In genomic region chr1:150963535-150964489, GRCh38 we compare ENCODE assay signal across 17 cellular contexts. TPM values are rescaled to one million over a fixed set of nuclear protein-coding genes. Genes with fewer than 3 reads are reported as not detected.
DNase-seq lines count a peak whose midpoint lies in the region; ATAC-seq and TF ChIP-seq lines count a peak whose summit lies in the region.
"Had no signal": no experiment of that assay in that cellular context is flagged by ENCODE, and none has a peak within 500 bp of the region (broad histone marks: within the 10 kb centered on the region; RNA-seq: fewer than 3 reads in every experiment).

No MANE protein-coding gene starts in this region.

- TF ChIP-seq CTCF in A673 (conservative IDR thresholded peaks at IDR 0.05; ENCODE audit: low read depth, low read length) (no peak), ovary (IDR thresholded peaks at IDR 0.05) (no peak)

- no peak for ATAC-seq in naive thymus-derived CD4-positive, alpha-beta T cell

- H3K27me3 ChIP-seq in A673 (replicated peaks; ENCODE audit: insufficient read depth, low read depth, low read length, poor library complexity), result no peaks in the 10 kb centered on the region
- no peaks in the 10 kb centered on the region for H3K27me3 ChIP-seq in CD8-positive, alpha-beta memory T cell (ENCODE audit: insufficient read depth, low read length, poor library complexity, severe bottlenecking)
- no peaks in the 10 kb centered on the region for H3K27me3 ChIP-seq in naive thymus-derived CD4-positive, alpha-beta T cell (ENCODE audit: control insufficient read depth in 2 of 2, insufficient read depth in 2 of 2, low read length in 2 of 2)
- no peaks in the 10 kb centered on the region for H3K27me3 ChIP-seq in ovary
- H3K27me3 ChIP-seq: neutrophil had no signal

- H3K27ac ChIP-seq in A673 (ENCODE audit: low read depth, low read length, poor library complexity, severe bottlenecking), result no peak overlapping the region
- H3K27ac ChIP-seq in CD8-positive, alpha-beta memory T cell (ENCODE audit: low read depth, low read length), result no peak overlapping the region
- no peak overlapping the region for H3K27ac ChIP-seq in naive thymus-derived CD4-positive, alpha-beta T cell (ENCODE audit: low read depth, low read length)
- no peak overlapping the region for H3K27ac ChIP-seq in ovary
- H3K27ac ChIP-seq: neutrophil had no signal

- CTCF ChIA-PET in A673 (lab: Charles Lee), result interaction anchor here (0.5 kb wide), 1 partner anchor 43 kb away, joined by 17 read pairs; no protein-coding TSS in a partner anchor
- CTCF ChIA-PET in CD8-positive, alpha-beta memory T cell (lab: Charles Lee), result interaction anchor here (0.7 kb wide), 1 partner anchor 10 kb away, joined by 3 read pairs; no protein-coding TSS in a partner anchor
- CTCF ChIA-PET in naive thymus-derived CD4-positive, alpha-beta T cell (lab: Charles Lee), result interaction anchor here (0.6 kb wide), 1 partner anchor 136 kb away, joined by 3 read pairs; no protein-coding TSS in a partner anchor

- TSS peak; percentile 14 for BruUV-seq in A673 (replicated peaks; lab: Mats Ljungman, UMichigan)

- intact Hi-C loops in A673 (cut with micrococcal nuclease; ENCODE audit: unreplicated experiment), result no loop called here
- intact Hi-C loops in naive thymus-derived CD4-positive, alpha-beta T cell (cut with micrococcal nuclease), result loop anchor here in 1 of 2 donors (5.0 kb wide), 1 partner anchor 38 kb away; no protein-coding TSS in a partner anchor
- intact Hi-C loops in ovary (cut with DNase I), result no loop called here

- POLR2A ChIA-PET in A673 (lab: Charles Lee; ENCODE audit: low non-redundant PET), result no interaction called here
- POLR2A ChIA-PET in CD8-positive, alpha-beta memory T cell (lab: Charles Lee), result no interaction called here
- POLR2A ChIA-PET in naive thymus-derived CD4-positive, alpha-beta T cell (lab: Charles Lee), result interaction anchor here (0.9 to 1.4 kb wide), 2 partner anchors 10 to 12 kb away, joined by 3 read pairs; no protein-coding TSS in a partner anchor

- no peaks in the 10 kb centered on the region for H3K9me3 Mint-ChIP-seq in CD8-positive, alpha-beta memory T cell
- no peaks in the 10 kb centered on the region for H3K9me3 Mint-ChIP-seq in activated naive CD8-positive, alpha-beta T cell treated with anti-CD3 and anti-CD28 coated beads for 36 hours
- H3K9me3 Mint-ChIP-seq in naive thymus-derived CD4-positive, alpha-beta T cell, result no peaks in the 10 kb centered on the region

- peaks cover under 1 to 3% (median 2%) of the 10 kb centered on the region in 3 donors for H3K4me1 Mint-ChIP-seq in CD8-positive, alpha-beta memory T cell
- H3K4me1 Mint-ChIP-seq in activated naive CD8-positive, alpha-beta T cell treated with anti-CD3 and anti-CD28 coated beads for 36 hours, result peaks cover 5% of the 10 kb centered on the region
- H3K4me1 Mint-ChIP-seq in naive thymus-derived CD4-positive, alpha-beta T cell, result peaks cover 0 to 12% (median 2%) of the 10 kb centered on the region in 7 donors

- peak overlapping the region in 6 of 8 donors; percentile 41 to 83 (median 56) for H3K27ac Mint-ChIP-seq in CD8-positive, alpha-beta memory T cell
- H3K27ac Mint-ChIP-seq in activated naive CD8-positive, alpha-beta T cell treated with anti-CD3 and anti-CD28 coated beads for 36 hours, result peak overlapping the region; percentile 7
- peak overlapping the region in 8 of 9 donors; percentile 18 to 79 (median 68) for H3K27ac Mint-ChIP-seq in naive thymus-derived CD4-positive, alpha-beta T cell

- 81 to 85% (median 83%) methylated on average over 15 of the region's 15 CpGs for WGBS in ovary, 3 donors

- no peak overlapping the region for H3K4me3 Mint-ChIP-seq in CD8-positive, alpha-beta memory T cell
- no peak overlapping the region for H3K4me3 Mint-ChIP-seq in activated naive CD8-positive, alpha-beta T cell treated with anti-CD3 and anti-CD28 coated beads for 36 hours
- no peak overlapping the region for H3K4me3 Mint-ChIP-seq in naive thymus-derived CD4-positive, alpha-beta T cell

- H3K27me3 Mint-ChIP-seq in CD8-positive, alpha-beta memory T cell, result no peaks in the 10 kb centered on the region
- no peaks in the 10 kb centered on the region for H3K27me3 Mint-ChIP-seq in activated naive CD8-positive, alpha-beta T cell treated with anti-CD3 and anti-CD28 coated beads for 36 hours
- no peaks in the 10 kb centered on the region for H3K27me3 Mint-ChIP-seq in naive thymus-derived CD4-positive, alpha-beta T cell

- no peaks in the 10 kb centered on the region for H3K4me1 ChIP-seq in A673 (ENCODE audit: insufficient read depth, low read length, poor library complexity, severe bottlenecking)
- no peaks in the 10 kb centered on the region for H3K4me1 ChIP-seq in CD8-positive, alpha-beta memory T cell (ENCODE audit: insufficient read depth, low read length)
- H3K4me1 ChIP-seq in naive thymus-derived CD4-positive, alpha-beta T cell (ENCODE audit: control insufficient read depth in 2 of 2, insufficient read depth in 2 of 2, low read length in 2 of 2), result no peaks in the 10 kb centered on the region
- H3K4me1 ChIP-seq in ovary (ENCODE audit: insufficient read depth), result no peaks in the 10 kb centered on the region

- TF ChIP-seq EP300 in ovary (IDR thresholded peaks at IDR 0.05), result no peak

- H3K36me3 Mint-ChIP-seq in CD8-positive, alpha-beta memory T cell, result peaks cover 5 to 93% (median 26%) of the 10 kb centered on the region in 3 donors
- H3K36me3 Mint-ChIP-seq in activated naive CD8-positive, alpha-beta T cell treated with anti-CD3 and anti-CD28 coated beads for 36 hours, result peaks cover 51% of the 10 kb centered on the region
- peaks cover 13 to 76% (median 41%) of the 10 kb centered on the region in 5 donors for H3K36me3 Mint-ChIP-seq in naive thymus-derived CD4-positive, alpha-beta T cell

- DNase-seq in A673 (ENCODE audit: low spot score) (no peak), ovary (no peak), iPS-NIHi7 (ENCODE audit: extremely low spot score) (no peak), GM19238 (ENCODE audit: insufficient read length, low spot score) (no peak)
- no peak for DNase-seq in CD8-positive, alpha-beta memory T cell
- no peak for DNase-seq in activated naive CD8-positive, alpha-beta T cell treated with anti-CD3 and anti-CD28 coated beads for 36 hours
- DNase-seq in naive thymus-derived CD4-positive, alpha-beta T cell, result no peak
- DNase-seq: activated CD4-positive, CD25-positive, alpha-beta regulatory T cell; caudate nucleus; DMS153; effector memory CD4-positive, alpha-beta T cell; NCI-H2029 treated with DMSO at 0.1 percent for 48 hours; NCI-H69; SIG-M5 had no signal

- peaks cover 97% of the 10 kb centered on the region for H3K36me3 ChIP-seq in A673 (ENCODE audit: insufficient read depth, low read length, poor library complexity, severe bottlenecking)
- peaks cover 67% of the 10 kb centered on the region for H3K36me3 ChIP-seq in CD8-positive, alpha-beta memory T cell (ENCODE audit: insufficient read depth, low read length)
- peaks cover 27 to 96% (median 34%) of the 10 kb centered on the region in 3 experiments for H3K36me3 ChIP-seq in naive thymus-derived CD4-positive, alpha-beta T cell (ENCODE audit: control insufficient read depth in 2 of 3, insufficient read depth in 3 of 3, low read length in 3 of 3)
- no peaks in the 10 kb centered on the region for H3K36me3 ChIP-seq in ovary

- no peak for TF ChIP-seq POLR2A in ovary (IDR thresholded peaks at IDR 0.05)

- H3K4me3 ChIP-seq in A673 (ENCODE audit: low read depth, low read length, poor library complexity, severe bottlenecking) (no peak overlapping the region), ovary (no peak overlapping the region)
- H3K4me3 ChIP-seq in CD8-positive, alpha-beta memory T cell (ENCODE audit: low read length), result no peak overlapping the region
- H3K4me3 ChIP-seq in naive thymus-derived CD4-positive, alpha-beta T cell (ENCODE audit: low read length), result no peak overlapping the region

- H3K9me3 ChIP-seq in A673 (ENCODE audit: low read depth, low read length, poor library complexity, severe bottlenecking) (no peaks in the 10 kb centered on the region), ovary (no peaks in the 10 kb centered on the region)
- H3K9me3 ChIP-seq in CD8-positive, alpha-beta memory T cell (ENCODE audit: low read length), result no peaks in the 10 kb centered on the region
- no peaks in the 10 kb centered on the region for H3K9me3 ChIP-seq in naive thymus-derived CD4-positive, alpha-beta T cell (ENCODE audit: control insufficient read depth in 2 of 3, low read length in 3 of 3)
- H3K9me3 ChIP-seq: neutrophil had no signal

RNA-seq across cellular contexts. Expression of gene CERS2, which starts 10.8 kb away (rescaled TPM):
- total RNA-seq in A673 (2021) (222 and 239 TPM in 2 replicates), ovary (100 to 1,000 TPM in 5 of 7 donors, 10 to 100 TPM in 2; 91.9 to 198 (median 156) TPM)
- 100 to 1,000 TPM; 224 to 232 TPM for total RNA-seq in CD8-positive, alpha-beta memory T cell
- polyA plus RNA-seq in CD8-positive, alpha-beta memory T cell, result 167 TPM
- 100 to 1,000 TPM; 160 to 166 TPM for total RNA-seq in activated naive CD8-positive, alpha-beta T cell treated with anti-CD3 and anti-CD28 coated beads for 36 hours
- 100 to 1,000 TPM; 101 to 169 (median 136) TPM for total RNA-seq in naive thymus-derived CD4-positive, alpha-beta T cell
- polyA plus RNA-seq in naive thymus-derived CD4-positive, alpha-beta T cell, result 100 to 1,000 TPM; 109 to 179 TPM
- polyA plus RNA-seq in ovary, result 100 to 1,000 TPM; 124 to 339 TPM

RNA-seq across cellular contexts. Expression of gene ANXA9, which starts 18.3 kb away (rescaled TPM):
- total RNA-seq in A673 (2021) (not detected in 2 replicates), ovary (1 to 10 TPM in 3 of 7 donors, under 1 TPM in 4; 0.24 to 6.9 (median 0.79) TPM)
- total RNA-seq in CD8-positive, alpha-beta memory T cell, result not detected
- not detected for polyA plus RNA-seq in CD8-positive, alpha-beta memory T cell
- not detected for total RNA-seq in activated naive CD8-positive, alpha-beta T cell treated with anti-CD3 and anti-CD28 coated beads for 36 hours
- total RNA-seq in naive thymus-derived CD4-positive, alpha-beta T cell, result not detected
- polyA plus RNA-seq in naive thymus-derived CD4-positive, alpha-beta T cell, result under 1 TPM; 0.17 to 0.38 TPM
- polyA plus RNA-seq in ovary, result 1 to 10 TPM in 1 of 2 donors, under 1 TPM in 1; 0.44 to 1.2 TPM
- total RNA-seq: T-helper 1 cell treated with Interleukin-12 subunit alpha and Interleukin-12 subunit beta and Interleukin-4 antibody, amounts not matched to agents 30 ng/mL and 1 ng/mL, for 36 hours; temporal lobe had no signal

RNA-seq across cellular contexts. Expression of gene SETDB1, which starts 37.6 kb away (rescaled TPM):
- 66.5 and 71.0 TPM in 2 replicates for total RNA-seq in A673 (2021)
- total RNA-seq in CD8-positive, alpha-beta memory T cell, result 10 to 100 TPM; 45.4 to 47.5 TPM
- 15.5 TPM for polyA plus RNA-seq in CD8-positive, alpha-beta memory T cell
- 10 to 100 TPM; 40.4 to 51.1 TPM for total RNA-seq in activated naive CD8-positive, alpha-beta T cell treated with anti-CD3 and anti-CD28 coated beads for 36 hours
- 10 to 100 TPM; 57.3 to 94.9 (median 61.7) TPM for total RNA-seq in naive thymus-derived CD4-positive, alpha-beta T cell
- polyA plus RNA-seq in naive thymus-derived CD4-positive, alpha-beta T cell, result 10 to 100 TPM; 13.4 to 16.7 TPM
- total RNA-seq in ovary, result 10 to 100 TPM; 21.9 to 49.4 (median 40.9) TPM
- polyA plus RNA-seq in ovary, result 10 to 100 TPM; 24.0 to 46.2 TPM

RNA-seq across cellular contexts. Expression of gene MINDY1, which starts 42.9 kb away (rescaled TPM):
- 11.6 and 16.9 TPM in 2 replicates for total RNA-seq in A673 (2021)
- total RNA-seq in CD8-positive, alpha-beta memory T cell, result 1 to 10 TPM; 5.7 to 6.3 TPM
- polyA plus RNA-seq in CD8-positive, alpha-beta memory T cell, result 1.8 TPM
- 10 to 100 TPM in 1 of 2 experiments, 1 to 10 TPM in 1; 9.4 to 11.6 TPM for total RNA-seq in activated naive CD8-positive, alpha-beta T cell treated with anti-CD3 and anti-CD28 coated beads for 36 hours
- 10 to 100 TPM; 24.6 to 53.4 (median 29.9) TPM for total RNA-seq in naive thymus-derived CD4-positive, alpha-beta T cell
- polyA plus RNA-seq in naive thymus-derived CD4-positive, alpha-beta T cell, result 10 to 100 TPM; 12.8 to 33.1 TPM
- total RNA-seq in ovary, result 10 to 100 TPM; 17.1 to 35.6 (median 26.9) TPM
- polyA plus RNA-seq in ovary, result 10 to 100 TPM; 22.1 to 33.0 TPM

RNA-seq across cellular contexts. Expression of gene PRUNE1, which starts 44.4 kb away (rescaled TPM):
- 19.3 and 21.4 TPM in 2 replicates for total RNA-seq in A673 (2021)
- 10 to 100 TPM; 14.6 to 16.8 TPM for total RNA-seq in CD8-positive, alpha-beta memory T cell
- polyA plus RNA-seq in CD8-positive, alpha-beta memory T cell, result 49.4 TPM
- total RNA-seq in activated naive CD8-positive, alpha-beta T cell treated with anti-CD3 and anti-CD28 coated beads for 36 hours, result 10 to 100 TPM; 13.0 to 14.4 TPM
- total RNA-seq in naive thymus-derived CD4-positive, alpha-beta T cell, result 10 to 100 TPM; 13.3 to 41.8 (median 17.2) TPM
- 10 to 100 TPM; 54.6 to 68.8 TPM for polyA plus RNA-seq in naive thymus-derived CD4-positive, alpha-beta T cell
- total RNA-seq in ovary, result 10 to 100 TPM; 19.1 to 27.2 (median 22.9) TPM
- polyA plus RNA-seq in ovary, result 10 to 100 TPM; 17.2 to 30.7 TPM

Comparison
In these comparisons a context has a peak if more than half of its experiments do, and no peak if none do; other contexts are left out.
1. H3K27ac Mint-ChIP-seq: peak in every context shown above with its lines; median percentile 68 in naive thymus-derived CD4-positive, alpha-beta T cell; 56 in CD8-positive, alpha-beta memory T cell; 7 in activated naive CD8-positive, alpha-beta T cell treated with anti-CD3 and anti-CD28 coated beads for 36 hours.